ENCODE assay signal across 9 cellular contexts in genomic region chr10:102393411-102394078, GRCh38. TPM values are rescaled to one million over a fixed set of nuclear protein-coding genes. Genes with fewer than 3 reads are reported as not detected.
DNase-seq lines count a peak whose midpoint lies in the region; ATAC-seq, FAIRE-seq and TF ChIP-seq lines count a peak whose summit lies in the region.
"Had no signal": no experiment of that assay in that cellular context is flagged by ENCODE, and none has a peak within 500 bp of the region (broad histone marks: within the 10 kb centered on the region; RNA-seq: fewer than 3 reads in every experiment).

No MANE protein-coding gene starts in this region.

- peaks cover 0 to 7% of the 10 kb centered on the region in 2 donors for H3K36me3 Mint-ChIP-seq in naive B cell

- H4K20me1 ChIP-seq in BLaER1, result 0 out of 2 replicates have a peak, but pooled peaks cover 10% of the 10 kb centered on the region

- H3K27ac Mint-ChIP-seq in naive B cell, result peak overlapping the region; percentile 100

- H3K9ac ChIP-seq in BLaER1, result peak overlapping the region; percentile 79

- no peak for TF ChIP-seq POLR2A in GM12892 (IDR thresholded peaks at IDR 0.05; ENCODE audit: low read depth, low read length)

- H3K27ac ChIP-seq in BLaER1 (peak overlapping the region; percentile 81), caudate nucleus (ENCODE audit: low read depth, low read length) (peak overlapping the region; percentile 94)

- peaks cover 0 to 5% (median 4%) of the 10 kb centered on the region in 3 donors for H3K27me3 Mint-ChIP-seq in naive B cell

- peak overlapping the region; percentile 99 for H3K4me2 ChIP-seq in BLaER1

- H3K36me3 ChIP-seq in BLaER1, result peaks cover 19% of the 10 kb centered on the region

- H3K4me1 Mint-ChIP-seq in naive B cell, result peaks cover 24 to 45% (median 40%) of the 10 kb centered on the region in 3 donors

- H3K9me3 Mint-ChIP-seq in naive B cell, result no peaks in the 10 kb centered on the region

- peak overlapping the region; percentile 92 to 99 (median 98) for H3K4me3 Mint-ChIP-seq in naive B cell

- peak; percentile 91 for DNase-seq in HuH-7.5 (ENCODE audit: low spot score)
- peak in 4 of 61 donors; percentile 64 to 72 (median 67) for DNase-seq in caudate nucleus (lab: John Stamatoyannopoulos, UW)
- no peak for DNase-seq in naive B cell
- no peak for DNase-seq in nucleus accumbens (lab: John Stamatoyannopoulos, UW)
- DNase-seq in NCI-H69 (lab: John Stamatoyannopoulos, UW), result no peak
- DNase-seq in GM12892 (ENCODE audit: insufficient read length), result no peak

- H3K4me1 ChIP-seq in BLaER1, result peaks cover 25% of the 10 kb centered on the region

- no peak for FAIRE-seq in GM12892 (lab: Jason Lieb, UNC)
- FAIRE-seq: islet of Langerhans had no signal

- no peaks in the 10 kb centered on the region for H3K9me3 ChIP-seq in BLaER1

- H3K4me3 ChIP-seq in BLaER1, result peak overlapping the region; percentile 82

- ATAC-seq in naive B cell (ENCODE audit: low read depth in 2 of 2), result no peak
- ATAC-seq in HG02870 (IDR thresholded peaks at IDR 0.05; ENCODE audit: unreplicated experiment), result no peak

- H3K27me3 ChIP-seq in BLaER1, result no peaks in the 10 kb centered on the region

RNA-seq across cellular contexts. Expression of gene NFKB2, which starts 2.0 kb away (rescaled TPM):
- 10 to 100 TPM; 24.2 to 49.4 (median 34.7) TPM for polyA plus RNA-seq in naive B cell (ENCODE audit: low read depth in 6 of 6)
- polyA plus RNA-seq in GM12892 (2012; ENCODE audit: missing spikeins), result 120 TPM

RNA-seq across cellular contexts. Expression of gene PSD, which starts 25.0 kb away (rescaled TPM):
- polyA plus RNA-seq in naive B cell (ENCODE audit: low read depth in 6 of 6), result 1 to 10 TPM in 4 of 6 donors, under 1 TPM in 2; 0.66 to 2.3 (median 1.5) TPM
- 2.0 TPM for polyA plus RNA-seq in GM12892 (2012; ENCODE audit: missing spikeins)

RNA-seq across cellular contexts. Expression of gene FBXL15, which starts 27.1 kb away (rescaled TPM):
- 10 to 100 TPM; 15.9 to 24.9 (median 20.9) TPM for polyA plus RNA-seq in naive B cell (ENCODE audit: low read depth in 6 of 6)
- 0.66 TPM for polyA plus RNA-seq in GM12892 (2012; ENCODE audit: missing spikeins)

RNA-seq across cellular contexts. Expression of gene CUEDC2, which starts 38.8 kb away (rescaled TPM):
- polyA plus RNA-seq in naive B cell (ENCODE audit: low read depth in 6 of 6), result 10 to 100 TPM; 50.3 to 82.3 (median 59.4) TPM
- 66.9 TPM for polyA plus RNA-seq in GM12892 (2012; ENCODE audit: missing spikeins)

RNA-seq across cellular contexts. Expression of gene C10orf95, which starts 57.8 kb away (rescaled TPM):
- 1 to 10 TPM in 3 of 6 donors, under 1 TPM in 3; 0.29 to 1.9 (median 0.99) TPM for polyA plus RNA-seq in naive B cell (ENCODE audit: low read depth in 6 of 6)
- polyA plus RNA-seq in GM12892 (2012; ENCODE audit: missing spikeins), result 0.30 TPM
